8 cellular contexts compared by ENCODE assay signal in genomic region chr3:112773864-112774263, GRCh38.
DNase-seq lines count a peak whose midpoint lies in the region; ATAC-seq, FAIRE-seq and TF ChIP-seq lines count a peak whose summit lies in the region.

No MANE protein-coding gene starts in this region.

- no peaks in the 10 kb centered on the region for H3K27me3 Mint-ChIP-seq in T-helper 1 cell treated with Interleukin-12 subunit alpha and Interleukin-12 subunit beta and Interleukin-4 antibody, amounts not matched to agents 30 μg/mL and 1 μg/mL, for 36 hours (ENCODE audit: low read depth)

- no peaks in the 10 kb centered on the region for H3K27me3 ChIP-seq in keratinocyte (ENCODE audit: control insufficient read depth, extremely low read depth, insufficient read depth, low read length)
- no peaks in the 10 kb centered on the region for H3K27me3 ChIP-seq in HAP-1 (ENCODE audit: low read depth)

- in situ Hi-C loops in HAP-1 (cut with MboI; ENCODE audit: low sequenced_read_pairs), result no loop called here

- H3K36me3 ChIP-seq in keratinocyte (ENCODE audit: control insufficient read depth in 2 of 2, extremely low read depth in 1 of 2, insufficient read depth in 2 of 2, low read length in 2 of 2), result no peaks in the 10 kb centered on the region
- H3K36me3 ChIP-seq in HAP-1 (replicated peaks), result no peaks in the 10 kb centered on the region

- no peaks in the 10 kb centered on the region for H3K9me1 ChIP-seq in keratinocyte (ENCODE audit: control insufficient read depth, extremely low read depth, insufficient read depth, low read length)

- H3K9me3 ChIP-seq in keratinocyte (ENCODE audit: control insufficient read depth, low read depth, low read length), result no peaks in the 10 kb centered on the region
- H3K9me3 ChIP-seq in HAP-1, result no peaks in the 10 kb centered on the region

- H4K20me1 ChIP-seq in keratinocyte (ENCODE audit: control insufficient read depth, extremely low read depth, insufficient read depth, low read length), result no peaks in the 10 kb centered on the region

- no peaks in the 10 kb centered on the region for H3K9me3 Mint-ChIP-seq in T-helper 1 cell treated with Interleukin-12 subunit alpha and Interleukin-12 subunit beta and Interleukin-4 antibody, amounts not matched to agents 30 μg/mL and 1 μg/mL, for 36 hours

- H3K9ac ChIP-seq in keratinocyte (ENCODE audit: control insufficient read depth, extremely low read depth, insufficient read depth, low read length), result peak overlapping the region; percentile 29

- peak overlapping the region; percentile 81 for H3K27ac ChIP-seq in keratinocyte (ENCODE audit: control insufficient read depth, insufficient read depth, low read length)

- dilution Hi-C loops in keratinocyte (cut with MboI; ENCODE audit: extremely low pct_ligation_motif_present, low sequenced_read_pairs), result no loop called here

- no peak for DNase-seq in GM18507 (ENCODE audit: extremely low spot score, insufficient read length, low read depth)
- DNase-seq in keratinocyte (ENCODE audit: low read depth, low spot score), result peak; percentile 58
- DNase-seq in erythroblast (lab: John Stamatoyannopoulos, UW), result no peak
- no peak for DNase-seq in SHP77 treated with DMSO at 0.1 percent for 48 hours (lab: John Stamatoyannopoulos, UW)
- DNase-seq in OCI-M2 (lab: John Stamatoyannopoulos, UW; ENCODE audit: unreplicated experiment), result no peak
- DNase-seq in HAP-1 (ENCODE audit: low spot score in 2 of 2), result no peak

- ATAC-seq in HG03025 (IDR thresholded peaks at IDR 0.05; ENCODE audit: low FRiP score, unreplicated experiment), result peak; percentile 51

- H3K4me3 Mint-ChIP-seq in T-helper 1 cell treated with Interleukin-12 subunit alpha and Interleukin-12 subunit beta and Interleukin-4 antibody, amounts not matched to agents 30 μg/mL and 1 μg/mL, for 36 hours, result no peak overlapping the region

- no peaks in the 10 kb centered on the region for H3K79me2 ChIP-seq in keratinocyte (ENCODE audit: control insufficient read depth, insufficient read depth, low read length)

- peak; percentile 35 for FAIRE-seq in GM18507 (lab: Jason Lieb, UNC)
- FAIRE-seq in keratinocyte (lab: Jason Lieb, UNC), result peak; percentile 95

- peak overlapping the region; percentile 34 for H3K27ac Mint-ChIP-seq in T-helper 1 cell treated with Interleukin-12 subunit alpha and Interleukin-12 subunit beta and Interleukin-4 antibody, amounts not matched to agents 30 μg/mL and 1 μg/mL, for 36 hours

- H2AFZ ChIP-seq in keratinocyte (ENCODE audit: control insufficient read depth, low read length), result no peak overlapping the region

- no peak overlapping the region for H3K4me2 ChIP-seq in keratinocyte (ENCODE audit: control insufficient read depth, extremely low read depth, insufficient read depth, low read depth, low read length)

- H3K4me1 ChIP-seq in keratinocyte (ENCODE audit: control insufficient read depth, extremely low read depth, insufficient read depth, low read length) (peaks cover 68% of the 10 kb centered on the region), HAP-1 (peaks cover 6% of the 10 kb centered on the region; the same call in 1 of the 2 replicates)

- TF ChIP-seq CTCF in keratinocyte (optimal IDR thresholded peaks at IDR 0.05 in 1 of 3, IDR thresholded peaks at IDR 0.05 in 1 of 3, conservative IDR thresholded peaks at IDR 0.05 in 1 of 3; ENCODE audit: extremely low read depth in 1 of 3, insufficient read depth in 2 of 3, low read length in 3 of 3), result no peak

- no peak overlapping the region for H3K4me3 ChIP-seq in keratinocyte (ENCODE audit: control insufficient read depth in 2 of 3, extremely low read depth in 1 of 3, insufficient read depth in 2 of 3, low read depth in 1 of 3, low read length in 3 of 3)
- no peak overlapping the region for H3K4me3 ChIP-seq in HAP-1

- peaks cover 33% of the 10 kb centered on the region for H3K4me1 Mint-ChIP-seq in T-helper 1 cell treated with Interleukin-12 subunit alpha and Interleukin-12 subunit beta and Interleukin-4 antibody, amounts not matched to agents 30 μg/mL and 1 μg/mL, for 36 hours (ENCODE audit: low read depth)

- H3K36me3 Mint-ChIP-seq in T-helper 1 cell treated with Interleukin-12 subunit alpha and Interleukin-12 subunit beta and Interleukin-4 antibody, amounts not matched to agents 30 μg/mL and 1 μg/mL, for 36 hours (ENCODE audit: low read depth), result peaks cover 6% of the 10 kb centered on the region

- TF ChIP-seq POLR2A in erythroblast (IDR thresholded peaks at IDR 0.05; ENCODE audit: low read length), result no peak
